8 cellular contexts compared by ENCODE assay signal in genomic region chr1:28518000-28518744, GRCh38. TPM values are rescaled to one million over a fixed set of nuclear protein-coding genes. Genes with fewer than 3 reads are reported as not detected.
DNase-seq lines count a peak whose midpoint lies in the region; ATAC-seq and TF ChIP-seq lines count a peak whose summit lies in the region.

No MANE protein-coding gene starts in this region.

- POLR2A ChIA-PET in GM10248 (lab: Yijun Ruan, JAX) (interaction anchor here (0.7 to 1.0 kb wide), 2 partner anchors 63 to 130 kb away, joined by 3 to 5 read pairs; partner anchors contain the start of gene RNU11), HCT116 (lab: Charles Lee) (interaction anchor here (0.6 to 3.2 kb wide), 4 partner anchors 12 to 93 kb away, joined by 5 to 16 read pairs (median 9); partner anchors contain the start of genes RCC1 and TRNAU1AP), SK-N-SH (lab: Yijun Ruan, JAX) (interaction anchor here (1.2 to 1.9 kb wide), 3 partner anchors 10 to 85 kb away, joined by 3 to 21 read pairs (median 4); no protein-coding TSS in a partner anchor)

- ATAC-seq in HCT116 (peak; percentile 75), Right ventricle myocardium inferior (peak; percentile 95)
- ATAC-seq in activated naive CD4-positive, alpha-beta T cell treated with anti-CD3 and anti-CD28 coated beads, Interleukin-2, amount 50 U/mL, for 72 hours = peak; percentile 66 to 67

- TF ChIP-seq CTCF in GM10248 (IDR thresholded peaks at IDR 0.05; ENCODE audit: control extremely low read depth, extremely low read depth, low read depth, missing control alignments) = peak; percentile 91
- peak in 2 of 3 experiments; percentile 91 to 97; a peak in 4 of 6 replicates for TF ChIP-seq CTCF in HCT116 (IDR thresholded peaks at IDR 0.05 in 2 of 3, conservative IDR thresholded peaks at IDR 0.05 in 1 of 3; ENCODE audit: borderline replicate concordance in 1 of 3, insufficient read depth in 1 of 3, low read depth in 2 of 3, low read length in 2 of 3)
- TF ChIP-seq CTCF in SK-N-SH (IDR thresholded peaks at IDR 0.05) = peak; percentile 95
- peak; percentile 95 for TF ChIP-seq CTCF in parathyroid adenoma (IDR thresholded peaks at IDR 0.05)
- peak; percentile 99 to 100 (median 99) for TF ChIP-seq CTCF in transverse colon (IDR thresholded peaks at IDR 0.05)

- no peak overlapping the region for H2AFZ ChIP-seq in HCT116 (ENCODE audit: low read depth, low read length, poor library complexity, severe bottlenecking)
- H2AFZ ChIP-seq in SK-N-SH (ENCODE audit: low read depth) = no peak overlapping the region
- H2AFZ ChIP-seq in parathyroid adenoma = peak overlapping the region; percentile 80

- H3K27ac ChIP-seq in HCT116 (ENCODE audit: low read depth, low read length) (peak overlapping the region; percentile 99), SK-N-SH (ENCODE audit: low read depth in 2 of 2, low read length in 1 of 2) (peak overlapping the region; percentile 73 to 76), parathyroid adenoma (peak overlapping the region; percentile 42), transverse colon (peak overlapping the region; percentile 87 to 95 (median 94))

- H3K4me3 ChIP-seq in HCT116 (replicated peaks in 1 of 2; ENCODE audit: low read depth in 1 of 2, low read length in 2 of 2) (peak overlapping the region; percentile 69 to 90), SK-N-SH (ENCODE audit: low read depth in 2 of 2, low read length in 1 of 2) (peak overlapping the region; percentile 59 to 70), parathyroid adenoma (ENCODE audit: low read depth, low read length) (peak overlapping the region; percentile 69), transverse colon (peak overlapping the region; percentile 53 to 79 (median 70))

- H3K27me3 ChIP-seq in HCT116 (ENCODE audit: insufficient read depth, low read length) (no peaks in the 10 kb centered on the region), SK-N-SH (ENCODE audit: insufficient read depth) (no peaks in the 10 kb centered on the region), parathyroid adenoma (ENCODE audit: control insufficient read depth, insufficient read depth, low read length) (no peaks in the 10 kb centered on the region), transverse colon (no peaks in the 10 kb centered on the region)

- DNase-seq in GM10248 (ENCODE audit: extremely low spot score) (peak; percentile 91), HCT116 (ENCODE audit: low read depth, low spot score) (no peak), MV-4-11 (lab: John Stamatoyannopoulos, UW) (peak; percentile 73), SK-N-SH (peak; percentile 96), Right ventricle myocardium inferior (ENCODE audit: missing footprints) (peak; percentile 97), transverse colon (peak; percentile 91)
- peak; percentile 92 to 97 for DNase-seq in activated naive CD4-positive, alpha-beta T cell treated with anti-CD3 and anti-CD28 coated beads, Interleukin-2, amount 50 U/mL, for 72 hours (ENCODE audit: low spot score in 2 of 2)

- H3K9me3 ChIP-seq in HCT116 (ENCODE audit: control insufficient read depth in 1 of 2, insufficient read depth in 1 of 2, low read depth in 1 of 2, low read length in 2 of 2) (no peaks in the 10 kb centered on the region), SK-N-SH (no peaks in the 10 kb centered on the region), parathyroid adenoma (ENCODE audit: control insufficient read depth, low read length) (no peaks in the 10 kb centered on the region), transverse colon (no peaks in the 10 kb centered on the region)

- intact Hi-C loops in HCT116 (cut with micrococcal nuclease) = loop anchor here (1.0 to 5.0 kb wide), 3 partner anchors 35 to 359 kb away; partner anchors contain the start of gene TRNAU1AP
- intact Hi-C loops in Right ventricle myocardium inferior (cut with DNase I) = loop anchor here (2.0 to 5.0 kb wide), 3 partner anchors 35 to 359 kb away; partner anchors contain the start of gene TRNAU1AP
- intact Hi-C loops in transverse colon (cut with DNase I; ENCODE audit: low total_unique reads) = loop anchor here (10.0 kb wide), 1 partner anchor 87 kb away; no protein-coding TSS in a partner anchor

- CTCF ChIA-PET in GM10248 (lab: Yijun Ruan, JAX) = interaction anchor here (0.6 to 3.5 kb wide), 12 partner anchors 10 to 131 kb away, joined by 3 to 25 read pairs (median 4); partner anchors contain the start of genes RCC1, RNU11 and TRNAU1AP
- CTCF ChIA-PET in HCT116 (lab: Charles Lee) = interaction anchor here (0.9 kb wide), 1 partner anchor 84 kb away, joined by 5 read pairs; no protein-coding TSS in a partner anchor
- CTCF ChIA-PET in SK-N-SH (lab: Yijun Ruan, JAX) = interaction anchor here (0.6 to 4.6 kb wide), 21 partner anchors 8 to 516 kb away, joined by 3 to 46 read pairs (median 4); partner anchors contain the start of gene TRNAU1AP

- peak overlapping the region; percentile 99 for H3K9ac ChIP-seq in HCT116 (ENCODE audit: low read length)
- peak overlapping the region; percentile 86; the same call in 1 of the 2 replicates for H3K9ac ChIP-seq in SK-N-SH
- H3K9ac ChIP-seq in parathyroid adenoma = no peak overlapping the region

- H3K4me2 ChIP-seq in HCT116 (ENCODE audit: low read length) (peak overlapping the region; percentile 87), SK-N-SH (peak overlapping the region; percentile 75), parathyroid adenoma (ENCODE audit: low read length) (peak overlapping the region; percentile 92)

- RAD21 ChIA-PET in HCT116 (lab: Charles Lee; ENCODE audit: low non-redundant PET in 1 of 2, low total read pairs in 2 of 2, uncharacterized antibody in 2 of 2, unreplicated experiment in 2 of 2) = interaction anchor here in 1 of 2 experiments (0.7 kb wide), 1 partner anchor 149 kb away, joined by 3 read pairs; the partner anchor contains the start of gene PHACTR4

- TF ChIP-seq RAD21 in HCT116 (IDR thresholded peaks at IDR 0.05; ENCODE audit: low read depth) = no peak
- TF ChIP-seq RAD21 in SK-N-SH (IDR thresholded peaks at IDR 0.05; ENCODE audit: low read length) = peak; percentile 78

- peaks cover 5 to 14% of the 10 kb centered on the region in 2 donors for H3K36me3 Mint-ChIP-seq in activated naive CD4-positive, alpha-beta T cell treated with anti-CD3 and anti-CD28 coated beads, Interleukin-2, amount 50 U/mL, for 72 hours

- 2% methylated on average over 6 of the region's 92 CpGs for WGBS in SK-N-SH (ENCODE audit: low lambda C conversion rate)
- WGBS in transverse colon (ENCODE audit: low coverage in 1 of 2), 2 donors = 0% methylated on average over 12 of the region's 92 CpGs; no CpG with 5 or more reads in 1 of the 2 donors

- TF ChIP-seq POLR2A in HCT116 (IDR thresholded peaks at IDR 0.05; ENCODE audit: borderline replicate concordance, extremely low read depth, insufficient read depth, insufficient read length) (peak; percentile 45), transverse colon (IDR thresholded peaks at IDR 0.05) (peak; percentile 61)

- no peaks in the 10 kb centered on the region for H3K9me3 Mint-ChIP-seq in activated naive CD4-positive, alpha-beta T cell treated with anti-CD3 and anti-CD28 coated beads, Interleukin-2, amount 50 U/mL, for 72 hours

- no peaks in the 10 kb centered on the region for H4K20me1 ChIP-seq in HCT116 (ENCODE audit: insufficient read depth)
- peaks cover 31% of the 10 kb centered on the region for H4K20me1 ChIP-seq in SK-N-SH (ENCODE audit: insufficient read depth)

- H3K9me2 ChIP-seq in HCT116 (ENCODE audit: insufficient read depth) = no peaks in the 10 kb centered on the region
- no peaks in the 10 kb centered on the region for H3K9me2 ChIP-seq in SK-N-SH

- H3K27ac Mint-ChIP-seq in activated naive CD4-positive, alpha-beta T cell treated with anti-CD3 and anti-CD28 coated beads, Interleukin-2, amount 50 U/mL, for 72 hours = peak overlapping the region; percentile 78 to 95

- no peak for TF ChIP-seq EP300 in SK-N-SH (IDR thresholded peaks at IDR 0.05; ENCODE audit: borderline replicate concordance in 1 of 2, low read depth in 1 of 2, low read length in 1 of 2)
- TF ChIP-seq EP300 in transverse colon (IDR thresholded peaks at IDR 0.05; ENCODE audit: low read depth) = no peak

- H3F3A ChIP-seq in SK-N-SH (replicated peaks; ENCODE audit: insufficient read depth) = peaks cover 53% of the 10 kb centered on the region

- peaks cover 54% of the 10 kb centered on the region for H3K79me2 ChIP-seq in HCT116 (ENCODE audit: insufficient read depth, low read length)
- peaks cover 47% of the 10 kb centered on the region for H3K79me2 ChIP-seq in SK-N-SH (ENCODE audit: insufficient read depth)
- no peaks in the 10 kb centered on the region for H3K79me2 ChIP-seq in parathyroid adenoma

- no TSS peak for BruUV-seq in HCT116 (replicated peaks; lab: Mats Ljungman, UMichigan)

- H3K4me1 ChIP-seq in HCT116 (ENCODE audit: control insufficient read depth in 1 of 2, insufficient read depth in 2 of 2, low read length in 2 of 2) = peaks cover 13 to 60% of the 10 kb centered on the region in 2 experiments; a peak in 3 of 4 replicates
- peaks cover 4 to 12% of the 10 kb centered on the region in 2 experiments; a peak in 2 of 4 replicates for H3K4me1 ChIP-seq in SK-N-SH (ENCODE audit: control insufficient read depth in 1 of 2, insufficient read depth in 2 of 2, low read depth in 1 of 2, low read length in 1 of 2)
- peaks cover 3% of the 10 kb centered on the region for H3K4me1 ChIP-seq in parathyroid adenoma
- H3K4me1 ChIP-seq in transverse colon = peaks cover 6 to 16% (median 11%) of the 10 kb centered on the region in 4 donors

- H3K36me3 ChIP-seq in HCT116 (ENCODE audit: control insufficient read depth in 1 of 2, insufficient read depth in 2 of 2, low read length in 2 of 2) (peaks cover 0 to 12% of the 10 kb centered on the region in 2 experiments; a peak in 1 of 4 replicates), SK-N-SH (replicated peaks in 1 of 2; ENCODE audit: control insufficient read depth in 1 of 2, insufficient read depth in 2 of 2, low read length in 1 of 2) (peaks cover 0 to 9% of the 10 kb centered on the region in 2 experiments), parathyroid adenoma (ENCODE audit: control insufficient read depth, insufficient read depth, low read length) (no peaks in the 10 kb centered on the region), transverse colon (peaks cover 0 to 6% (median 2%) of the 10 kb centered on the region in 4 donors)

- in situ Hi-C loops in transverse colon (cut with MboI; ENCODE audit: low pct_ligation_motif_present in 1 of 4, low pct_unique_long_range_greater_than_20kb in 1 of 4, low sequenced_read_pairs in 3 of 4) = loop anchor here in 3 of 4 donors (5.0 to 25.0 kb wide), 5 partner anchors 84 to 369 kb away; partner anchors contain the start of genes ATP5IF1 (in 1 of the 3) and DNAJC8 (in 1 of the 3)

RNA-seq across cellular contexts. Expression of gene RCC1, which starts 12.3 kb away (rescaled TPM):
- total RNA-seq in HCT116 (2021; ENCODE audit: unreplicated experiment) = 124 TPM
- 113 and 117 TPM in 2 replicates for polyA plus RNA-seq in HCT116 (2012)
- polyA plus RNA-seq in SK-N-SH (2012; rRNA removed) = 56.2 and 61.0 TPM in 2 replicates
- polyA plus RNA-seq in SK-N-SH (2012; cell fraction: cytosol; rRNA removed) = 37.6 and 56.7 TPM in 2 replicates
- 51.9 and 53.7 TPM in 2 replicates for polyA plus RNA-seq in SK-N-SH (2012; cell fraction: nucleus; rRNA removed)
- total RNA-seq in activated naive CD4-positive, alpha-beta T cell treated with anti-CD3 and anti-CD28 coated beads, Interleukin-2, amount 50 U/mL, for 72 hours = 10 to 100 TPM; 90.1 to 98.2 TPM
- 8.5 TPM for total RNA-seq in Right ventricle myocardium inferior
- 10 to 100 TPM; 13.0 to 87.9 (median 36.3) TPM for total RNA-seq in transverse colon

RNA-seq across cellular contexts. Expression of gene TRNAU1AP, which starts 34.7 kb away (rescaled TPM):
- total RNA-seq in HCT116 (2021; ENCODE audit: unreplicated experiment) (29.7 TPM), Right ventricle myocardium inferior (15.9 TPM), transverse colon (10 to 100 TPM in 2 of 4 donors, 1 to 10 TPM in 2; 4.1 to 25.4 (median 12.4) TPM)
- 21.9 and 25.3 TPM in 2 replicates for polyA plus RNA-seq in HCT116 (2012)
- polyA plus RNA-seq in SK-N-SH (2012; rRNA removed) = 25.8 and 31.2 TPM in 2 replicates
- 26.7 and 28.3 TPM in 2 replicates for polyA plus RNA-seq in SK-N-SH (2012; cell fraction: cytosol; rRNA removed)
- polyA plus RNA-seq in SK-N-SH (2012; cell fraction: nucleus; rRNA removed) = 32.6 and 44.8 TPM in 2 replicates
- 10 to 100 TPM; 64.8 to 73.4 TPM for total RNA-seq in activated naive CD4-positive, alpha-beta T cell treated with anti-CD3 and anti-CD28 coated beads, Interleukin-2, amount 50 U/mL, for 72 hours

Comparison
In these comparisons a context has a peak if more than half of its experiments do, and no peak if none do; other contexts are left out.
1. H3K27ac ChIP-seq: peak in every context shown above with its lines; median percentile 99 in HCT116; 94 in transverse colon; 74 in SK-N-SH; 42 in parathyroid adenoma.